30 cellular contexts compared by ENCODE assay signal in genomic region chr10:114157912-114158311, GRCh38. TPM values are rescaled to one million over a fixed set of nuclear protein-coding genes. Genes with fewer than 3 reads are reported as not detected.
"Had no signal": no experiment of that assay in that cellular context is flagged by ENCODE, and none has a peak within 500 bp of the region (broad histone marks: within the 10 kb centered on the region; RNA-seq: fewer than 3 reads in every experiment).

No MANE protein-coding gene starts in this region.

- H3K4me3 ChIP-seq: adrenal gland, ascending aorta, gastroesophageal sphincter, sigmoid colon, thoracic aorta, vagina had no signal

- H3K27ac ChIP-seq: adrenal gland, ascending aorta, brain microvascular endothelial cell, gastroesophageal sphincter, sigmoid colon, thoracic aorta, vagina had no signal

- ATAC-seq: activated T-cell treated with anti-CD3 and anti-CD28 coated beads, Interleukin-2, amount 50 U/mL, for 4 hours; esophagus mucosa; gastroesophageal sphincter; left ventricle myocardium superior had no signal

- H3K9me3 Mint-ChIP-seq: activated T-cell treated with anti-CD3 and anti-CD28 coated beads, Interleukin-2, amount 50 U/mL, for 4 hours; activated T-helper 2 cell treated with anti-CD3 and anti-CD28 coated beads, Interferon-gamma antibody, Interleukin-2, Interleukin-4, amounts not matched to agents 10 μg/mL and 5 μg/mL and 100 μg/mL, durations not matched to agents 14 hours and 24 hours and 36 hours; type B pancreatic cell had no signal

- H3K27ac Mint-ChIP-seq: activated naive CD8-positive, alpha-beta T cell; activated T-helper 2 cell treated with anti-CD3 and anti-CD28 coated beads, Interferon-gamma antibody, Interleukin-2, Interleukin-4, amounts not matched to agents 10 μg/mL and 5 μg/mL and 100 μg/mL, durations not matched to agents 14 hours and 24 hours and 36 hours; type B pancreatic cell had no signal

- H3K27me3 ChIP-seq: adrenal gland, ascending aorta, brain microvascular endothelial cell, gastroesophageal sphincter, sigmoid colon, vagina had no signal

- H3K9me3 ChIP-seq: adrenal gland, ascending aorta, gastroesophageal sphincter, sigmoid colon, thoracic aorta, vagina had no signal

- H3K27me3 Mint-ChIP-seq: activated naive CD8-positive, alpha-beta T cell; type B pancreatic cell had no signal

- H3K4me1 ChIP-seq: ascending aorta, vagina had no signal

- DNase-seq: activated CD4-positive, alpha-beta T cell treated with anti-CD3 and anti-CD28 coated beads for 1 hour; activated CD4-positive, alpha-beta T cell treated with anti-CD3 and anti-CD28 coated beads, Interleukin-2, amount 50 U/mL, for 1 hour; activated CD8-positive, alpha-beta memory T cell treated with anti-CD3 and anti-CD28 coated beads for 24 hours; activated CD8-positive, alpha-beta memory T cell treated with anti-CD3 and anti-CD28 coated beads, Interleukin-2, amount 50 U/mL, for 4 hours; activated naive CD4-positive, alpha-beta T cell; activated T-cell treated with anti-CD3 and anti-CD28 coated beads, Interleukin-2, amount 50 U/mL, for 4 hours; adrenal gland; brain microvascular endothelial cell; caudate nucleus; dermis blood vessel endothelial cell; effector memory CD4-positive, alpha-beta T cell; head of caudate nucleus; hypothalamus; left ventricle myocardium superior; occipital lobe; posterior cingulate gyrus; sigmoid colon; stimulated activated CD4-positive, alpha-beta T cell treated with anti-CD3 and anti-CD28 coated beads, Interleukin-2, amount 100 ng/mL, for 48 hours; stimulated activated CD8-positive, alpha-beta memory T cell treated with anti-CD3 and anti-CD28 coated beads, Interleukin-4, amount 100 ng/mL, for 48 hours; stimulated activated naive CD4-positive, alpha-beta T cell had no signal

- H3K4me3 Mint-ChIP-seq: activated naive CD8-positive, alpha-beta T cell; activated T-cell treated with anti-CD3 and anti-CD28 coated beads, Interleukin-2, amount 50 U/mL, for 4 hours; type B pancreatic cell had no signal

RNA-seq across cellular contexts. Expression of gene TDRD1, which starts 21.2 kb away (rescaled TPM):
- total RNA-seq: endothelial cell of umbilical vein, esophagus mucosa, vagina had no signal
- polyA plus RNA-seq: endothelial cell of umbilical vein, neural cell had no signal
